Comparison of ENCODE assay signal across 1 cellular context in the genomic region with DNA sequence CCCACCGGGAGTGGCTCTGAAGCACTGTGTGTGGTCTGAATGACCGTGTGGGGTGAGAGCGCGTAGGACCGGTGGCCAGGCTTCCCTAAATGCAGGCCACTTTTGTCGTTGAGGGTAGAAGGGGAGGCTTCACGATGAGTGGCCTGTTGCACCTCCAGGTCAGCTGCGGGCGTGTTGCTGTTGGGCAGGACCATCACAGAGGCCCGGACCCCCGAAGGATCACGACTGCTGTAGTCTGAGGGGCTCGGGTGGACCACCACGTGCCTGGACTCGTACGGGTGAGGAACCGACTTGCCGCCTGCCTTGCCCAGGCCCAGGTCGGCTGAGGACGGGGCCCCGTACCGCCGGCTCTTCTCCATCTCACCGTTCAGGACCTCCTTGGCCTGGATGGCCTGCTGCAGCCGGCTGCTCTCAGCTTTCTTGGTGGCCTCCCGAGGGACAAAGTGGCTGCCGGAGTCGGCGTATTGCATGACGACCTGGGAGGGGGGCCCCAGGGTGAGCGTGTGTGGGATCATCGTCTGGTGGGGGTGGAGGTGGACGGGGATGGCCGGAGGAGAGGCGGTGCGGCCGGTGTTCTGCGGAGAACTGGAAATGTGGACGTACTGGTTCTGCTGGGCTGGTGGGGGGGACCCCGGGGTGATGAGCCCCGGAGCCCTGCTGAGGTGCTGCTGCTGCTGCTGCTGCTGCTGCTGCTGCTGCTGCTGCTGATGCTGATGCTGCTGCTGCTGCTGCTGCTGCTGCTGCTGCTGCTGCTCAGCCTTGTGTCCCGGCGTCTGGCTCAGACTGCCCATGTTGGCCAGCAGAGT.
TF ChIP-seq lines count a peak whose summit lies in the region.

No MANE protein-coding gene starts in this region.

TF ChIP-seq in HCT116, 20 proteins besides CTCF, POLR2A, EP300 and RAD21 (continued from another document):
- TF ChIP-seq, protein P1, sequence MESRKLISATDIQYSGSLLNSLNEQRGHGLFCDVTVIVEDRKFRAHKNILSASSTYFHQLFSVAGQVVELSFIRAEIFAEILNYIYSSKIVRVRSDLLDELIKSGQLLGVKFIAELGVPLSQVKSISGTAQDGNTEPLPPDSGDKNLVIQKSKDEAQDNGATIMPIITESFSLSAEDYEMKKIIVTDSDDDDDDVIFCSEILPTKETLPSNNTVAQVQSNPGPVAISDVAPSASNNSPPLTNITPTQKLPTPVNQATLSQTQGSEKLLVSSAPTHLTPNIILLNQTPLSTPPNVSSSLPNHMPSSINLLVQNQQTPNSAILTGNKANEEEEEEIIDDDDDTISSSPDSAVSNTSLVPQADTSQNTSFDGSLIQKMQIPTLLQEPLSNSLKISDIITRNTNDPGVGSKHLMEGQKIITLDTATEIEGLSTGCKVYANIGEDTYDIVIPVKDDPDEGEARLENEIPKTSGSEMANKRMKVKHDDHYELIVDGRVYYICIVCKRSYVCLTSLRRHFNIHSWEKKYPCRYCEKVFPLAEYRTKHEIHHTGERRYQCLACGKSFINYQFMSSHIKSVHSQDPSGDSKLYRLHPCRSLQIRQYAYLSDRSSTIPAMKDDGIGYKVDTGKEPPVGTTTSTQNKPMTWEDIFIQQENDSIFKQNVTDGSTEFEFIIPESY (IDR thresholded peaks at IDR 0.05; ENCODE audit: extremely low read depth, insufficient replicate concordance, low read length) = no peak
TF ChIP-seq in HCT116: peak in this region for 0.
